8 cellular contexts compared by ENCODE assay signal in the genomic region with DNA sequence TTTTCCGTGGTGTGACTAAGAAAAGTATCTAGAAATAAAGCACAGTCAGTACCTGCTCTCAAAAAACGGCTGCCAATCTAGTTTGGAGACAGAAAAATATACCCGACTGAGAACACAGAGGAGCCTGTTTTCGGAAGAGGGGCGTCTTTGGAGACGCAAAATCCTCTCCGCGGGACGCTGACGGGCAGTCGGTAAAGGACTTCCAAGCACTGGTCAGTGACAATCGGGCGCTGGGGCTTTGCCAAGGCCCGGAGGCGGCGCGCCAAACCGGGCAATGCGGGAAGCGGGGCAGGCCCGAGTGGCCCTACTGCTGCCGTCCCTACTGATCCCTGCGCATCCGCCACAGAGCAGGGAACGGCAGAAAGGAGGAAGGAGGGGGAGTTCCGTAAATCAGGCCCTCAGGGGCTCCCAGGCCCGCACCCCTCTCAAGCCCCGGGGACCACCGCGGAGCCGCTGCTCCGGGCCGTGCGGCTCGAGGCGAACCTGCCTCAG. TPM values are rescaled to one million over a fixed set of nuclear protein-coding genes. Genes with fewer than 3 reads are reported as not detected.
DNase-seq lines count a peak whose midpoint lies in the region; ATAC-seq and TF ChIP-seq lines count a peak whose summit lies in the region.

No MANE protein-coding gene starts in this region.

- H3K27me3 Mint-ChIP-seq in WTC11 (ENCODE audit: low read depth): no peaks in the 10 kb centered on the region

- intact Hi-C loops in vagina (cut with DNase I): no loop called here

- H3K27ac ChIP-seq in vagina: peak overlapping the region; percentile 98

- peak; percentile 61 for DNase-seq in Ammon's horn (ENCODE audit: low spot score)
- DNase-seq in WTC11 (ENCODE audit: low spot score): peak; percentile 42
- DNase-seq in vagina (ENCODE audit: extremely low spot score in 2 of 2): peak in 1 of 2 donors; percentile 88
- no peak for DNase-seq in NCI-H1694 (lab: John Stamatoyannopoulos, UW)

- H3K9ac ChIP-seq in mucosa of stomach (ENCODE audit: low read length): peak overlapping the region; percentile 98

- H3K4me3 ChIP-seq in mucosa of stomach (ENCODE audit: low read length): peak overlapping the region; percentile 75
- H3K4me3 ChIP-seq in vagina: peak overlapping the region; percentile 84 to 99

- H3K27me3 ChIP-seq in mucosa of stomach (ENCODE audit: control insufficient read depth, insufficient read depth, low read length) (no peaks in the 10 kb centered on the region), vagina (no peaks in the 10 kb centered on the region)

- CTCF ChIA-PET in WTC11 (lab: Charles Lee): interaction anchor here (1.0 to 1.5 kb wide), 2 partner anchors 11 to 86 kb away, joined by 3 to 6 read pairs; no protein-coding TSS in a partner anchor

- H3K36me3 Mint-ChIP-seq in WTC11: peaks cover 27% of the 10 kb centered on the region

- no peaks in the 10 kb centered on the region for H3K9me3 Mint-ChIP-seq in WTC11

- H3K4me3 Mint-ChIP-seq in WTC11: peak overlapping the region; percentile 83

- peak overlapping the region; percentile 88 for H3K27ac Mint-ChIP-seq in WTC11

- POLR2A ChIA-PET in WTC11 (lab: Charles Lee): interaction anchor here (0.7 to 1.3 kb wide), 7 partner anchors 10 to 272 kb away, joined by 3 to 7 read pairs (median 4); partner anchors contain the start of gene PDCD5

- no peak for TF ChIP-seq POLR2A in vagina (IDR thresholded peaks at IDR 0.05)

- no peaks in the 10 kb centered on the region for H3K9me3 ChIP-seq in mucosa of stomach (ENCODE audit: control insufficient read depth, low read length)
- H3K9me3 ChIP-seq in vagina: no peaks in the 10 kb centered on the region

- H3K4me1 ChIP-seq in mucosa of stomach (ENCODE audit: control insufficient read depth, insufficient read depth, low read length): peaks cover 24% of the 10 kb centered on the region
- peaks cover 26% of the 10 kb centered on the region for H3K4me1 ChIP-seq in vagina

- H3K4me1 Mint-ChIP-seq in WTC11: peaks cover 35% of the 10 kb centered on the region

- TF ChIP-seq CTCF in WTC11 (IDR thresholded peaks at IDR 0.05): no peak
- TF ChIP-seq CTCF in vagina (IDR thresholded peaks at IDR 0.05): no peak

- ATAC-seq in GM18517 (IDR thresholded peaks at IDR 0.05; ENCODE audit: unreplicated experiment) (peak; percentile 6), HG03571 (IDR thresholded peaks at IDR 0.05; ENCODE audit: unreplicated experiment) (peak; percentile 7), WTC11 (peak; percentile 8; the same call in 1 of the 2 replicates), esophagus mucosa (peak; percentile 27)

- H3K36me3 ChIP-seq in mucosa of stomach (ENCODE audit: control insufficient read depth, insufficient read depth, low read length) (peaks cover 8% of the 10 kb centered on the region), vagina (peaks cover 0 to 12% of the 10 kb centered on the region in 2 donors)

TF ChIP-seq in WTC11, 78 proteins besides CTCF, POLR2A, EP300 and RAD21:
- TF ChIP-seq, protein P1, sequence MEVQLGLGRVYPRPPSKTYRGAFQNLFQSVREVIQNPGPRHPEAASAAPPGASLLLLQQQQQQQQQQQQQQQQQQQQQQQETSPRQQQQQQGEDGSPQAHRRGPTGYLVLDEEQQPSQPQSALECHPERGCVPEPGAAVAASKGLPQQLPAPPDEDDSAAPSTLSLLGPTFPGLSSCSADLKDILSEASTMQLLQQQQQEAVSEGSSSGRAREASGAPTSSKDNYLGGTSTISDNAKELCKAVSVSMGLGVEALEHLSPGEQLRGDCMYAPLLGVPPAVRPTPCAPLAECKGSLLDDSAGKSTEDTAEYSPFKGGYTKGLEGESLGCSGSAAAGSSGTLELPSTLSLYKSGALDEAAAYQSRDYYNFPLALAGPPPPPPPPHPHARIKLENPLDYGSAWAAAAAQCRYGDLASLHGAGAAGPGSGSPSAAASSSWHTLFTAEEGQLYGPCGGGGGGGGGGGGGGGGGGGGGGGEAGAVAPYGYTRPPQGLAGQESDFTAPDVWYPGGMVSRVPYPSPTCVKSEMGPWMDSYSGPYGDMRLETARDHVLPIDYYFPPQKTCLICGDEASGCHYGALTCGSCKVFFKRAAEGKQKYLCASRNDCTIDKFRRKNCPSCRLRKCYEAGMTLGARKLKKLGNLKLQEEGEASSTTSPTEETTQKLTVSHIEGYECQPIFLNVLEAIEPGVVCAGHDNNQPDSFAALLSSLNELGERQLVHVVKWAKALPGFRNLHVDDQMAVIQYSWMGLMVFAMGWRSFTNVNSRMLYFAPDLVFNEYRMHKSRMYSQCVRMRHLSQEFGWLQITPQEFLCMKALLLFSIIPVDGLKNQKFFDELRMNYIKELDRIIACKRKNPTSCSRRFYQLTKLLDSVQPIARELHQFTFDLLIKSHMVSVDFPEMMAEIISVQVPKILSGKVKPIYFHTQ (CRISPR knock-in tag; IDR thresholded peaks at IDR 0.05): 0 out of 2 replicates have a peak, but pooled peaks have one; percentile 30
- 0 out of 2 replicates have a peak, but pooled peaks have one; percentile 31 for TF ChIP-seq HMGXB4 (CRISPR knock-in tag; IDR thresholded peaks at IDR 0.05)
- TF ChIP-seq CREB1 (CRISPR knock-in tag; IDR thresholded peaks at IDR 0.05): 0 out of 2 replicates have a peak, but pooled peaks have one; percentile 53
- TF ChIP-seq ARID4B (CRISPR knock-in tag; IDR thresholded peaks at IDR 0.05; ENCODE audit: borderline replicate concordance): no peak

RNA-seq across cellular contexts. Expression of gene DPY19L3, which starts 0.6 kb away (rescaled TPM):
- total RNA-seq in WTC11 (2021) (63.0 to 74.3 TPM (median 73.2 TPM) in 3 replicates), esophagus mucosa (9.0 TPM), vagina (10.3 TPM)

RNA-seq across cellular contexts. Expression of gene ZNF507, which starts 59.6 kb away (rescaled TPM):
- total RNA-seq in WTC11 (2021) (25.7 to 27.6 TPM (median 26.4 TPM) in 3 replicates), esophagus mucosa (8.5 TPM), vagina (27.5 TPM)
